ENCODE assay signal across 1 cellular context in genomic region chr6:56618050-56618449, GRCh38.
TF ChIP-seq lines count a peak whose summit lies in the region.

No MANE protein-coding gene starts in this region.

TF ChIP-seq in H1, 55 proteins besides CTCF, POLR2A, EP300 and RAD21 (continued from another document):
- TF ChIP-seq CHD7 (IDR thresholded peaks at IDR 0.05; ENCODE audit: insufficient replicate concordance, low read length) (no peak), SAP30 (IDR thresholded peaks at IDR 0.05; ENCODE audit: insufficient read depth, insufficient replicate concordance, low read length) (no peak), TEAD4 (IDR thresholded peaks at IDR 0.05; ENCODE audit: low read depth, low read length) (peak; percentile 49; the same call in 1 of the 2 replicates)
